Comparison of ENCODE assay signal across 8 cellular contexts in genomic region chr9:98575379-98576346, GRCh38.
A peak's percentile ranks its signal among the peaks of the same experiment; 100 is the strongest.
DNase-seq lines count a peak whose midpoint lies in the region; ATAC-seq and TF ChIP-seq lines count a peak whose summit lies in the region.

No MANE protein-coding gene starts in this region.

- POLR2A ChIA-PET in GM10248 (lab: Yijun Ruan, JAX): no interaction called here
- POLR2A ChIA-PET in activated CD8-positive, alpha-beta T cell treated with anti-CD3 and anti-CD28 coated beads for 36 hours (lab: Charles Lee): no interaction called here
- POLR2A ChIA-PET in CD4-positive, alpha-beta memory T cell (lab: Charles Lee; ENCODE audit: partially characterized antibody): no interaction called here

- H3K4me3 Mint-ChIP-seq in activated CD8-positive, alpha-beta T cell treated with anti-CD3 and anti-CD28 coated beads for 36 hours: peak overlapping the region; percentile 20
- H3K4me3 Mint-ChIP-seq in neural progenitor cell: no peak overlapping the region
- peak overlapping the region in 2 of 8 donors; percentile 35 for H3K4me3 Mint-ChIP-seq in CD4-positive, alpha-beta memory T cell

- peak overlapping the region; percentile 51 for H3K27ac Mint-ChIP-seq in activated CD8-positive, alpha-beta T cell treated with anti-CD3 and anti-CD28 coated beads for 36 hours
- peak overlapping the region; percentile 8 for H3K27ac Mint-ChIP-seq in neural progenitor cell
- peak overlapping the region in 2 of 7 donors; percentile 37 to 54 for H3K27ac Mint-ChIP-seq in CD4-positive, alpha-beta memory T cell

- H3K4me2 ChIP-seq in neural progenitor cell: no peak overlapping the region

- intact Hi-C loops in activated CD8-positive, alpha-beta T cell treated with anti-CD3 and anti-CD28 coated beads for 36 hours (cut with micrococcal nuclease): no loop called here
- intact Hi-C loops in thyroid gland (cut with DNase I): no loop called here
- intact Hi-C loops in sciatic nerve (cut with DNase I): no loop called here
- intact Hi-C loops in CD4-positive, alpha-beta memory T cell (cut with micrococcal nuclease): no loop called here

- H3K27ac ChIP-seq in neural progenitor cell: no peak overlapping the region
- no peak overlapping the region for H3K27ac ChIP-seq in thyroid gland
- no peak overlapping the region for H3K27ac ChIP-seq in CD4-positive, alpha-beta memory T cell (ENCODE audit: low read depth, low read length)

- CTCF ChIA-PET in GM10248 (lab: Yijun Ruan, JAX): interaction anchor here (0.8 to 4.2 kb wide), 6 partner anchors 8 to 200 kb away, joined by 3 to 12 read pairs (median 4); no protein-coding TSS in a partner anchor
- CTCF ChIA-PET in activated CD8-positive, alpha-beta T cell treated with anti-CD3 and anti-CD28 coated beads for 36 hours (lab: Charles Lee): interaction anchor here (1.3 to 1.4 kb wide), 2 partner anchors 9 to 131 kb away, joined by 3 read pairs; no protein-coding TSS in a partner anchor
- CTCF ChIA-PET in CD4-positive, alpha-beta memory T cell (lab: Charles Lee; ENCODE audit: partially characterized antibody): no interaction called here

- H2AFZ ChIP-seq in neural progenitor cell (replicated peaks): no peak overlapping the region

- H3K79me2 ChIP-seq in neural progenitor cell (ENCODE audit: low read depth): no peaks in the 10 kb centered on the region

- no peaks in the 10 kb centered on the region for H3K9me3 Mint-ChIP-seq in activated CD8-positive, alpha-beta T cell treated with anti-CD3 and anti-CD28 coated beads for 36 hours
- H3K9me3 Mint-ChIP-seq in neural progenitor cell: no peaks in the 10 kb centered on the region
- no peaks in the 10 kb centered on the region for H3K9me3 Mint-ChIP-seq in CD4-positive, alpha-beta memory T cell

- TF ChIP-seq POLR2A in thyroid gland (IDR thresholded peaks at IDR 0.05): no peak

- peaks cover 31% of the 10 kb centered on the region for H3K27me3 Mint-ChIP-seq in activated CD8-positive, alpha-beta T cell treated with anti-CD3 and anti-CD28 coated beads for 36 hours
- H3K27me3 Mint-ChIP-seq in neural progenitor cell (ENCODE audit: insufficient read depth, low read depth): peaks cover 9% of the 10 kb centered on the region
- peaks cover 12 to 17% of the 10 kb centered on the region in 2 donors for H3K27me3 Mint-ChIP-seq in CD4-positive, alpha-beta memory T cell

- no peaks in the 10 kb centered on the region for H3K27me3 ChIP-seq in neural progenitor cell
- no peaks in the 10 kb centered on the region for H3K27me3 ChIP-seq in thyroid gland
- H3K27me3 ChIP-seq in CD4-positive, alpha-beta memory T cell (ENCODE audit: insufficient read depth, low read length): no peaks in the 10 kb centered on the region

- H3K4me1 Mint-ChIP-seq in activated CD8-positive, alpha-beta T cell treated with anti-CD3 and anti-CD28 coated beads for 36 hours (ENCODE audit: low read depth): peaks cover 14% of the 10 kb centered on the region
- H3K4me1 Mint-ChIP-seq in neural progenitor cell: peaks cover 4% of the 10 kb centered on the region
- H3K4me1 Mint-ChIP-seq in CD4-positive, alpha-beta memory T cell: peaks cover 13 to 17% (median 16%) of the 10 kb centered on the region in 4 donors

- H4K20me1 ChIP-seq in neural progenitor cell (ENCODE audit: low read depth): no peaks in the 10 kb centered on the region

- DNase-seq in GM10248 (ENCODE audit: extremely low spot score) (peak; percentile 73), neural progenitor cell (ENCODE audit: low spot score) (no peak), thyroid gland (no peak), sciatic nerve (ENCODE audit: low spot score) (no peak)
- DNase-seq in activated CD8-positive, alpha-beta T cell treated with anti-CD3 and anti-CD28 coated beads for 36 hours: peak; percentile 65
- DNase-seq in CD4-positive, alpha-beta memory T cell: no peak

- H3K4me1 ChIP-seq in neural progenitor cell (peaks cover 7% of the 10 kb centered on the region), thyroid gland (peaks cover 0 to 6% of the 10 kb centered on the region in 2 donors)
- peaks cover 10% of the 10 kb centered on the region for H3K4me1 ChIP-seq in CD4-positive, alpha-beta memory T cell (ENCODE audit: insufficient read depth, low read length)

- H3K4me3 ChIP-seq in neural progenitor cell (no peak overlapping the region), thyroid gland (replicated peaks in 1 of 3) (no peak overlapping the region)
- no peak overlapping the region for H3K4me3 ChIP-seq in CD4-positive, alpha-beta memory T cell (ENCODE audit: low read length in 2 of 2)

- WGBS in thyroid gland, 2 donors: 71 to 86% methylated on average over 13 of the region's 13 CpGs

- H3K36me3 ChIP-seq in neural progenitor cell (no peaks in the 10 kb centered on the region), thyroid gland (no peaks in the 10 kb centered on the region)
- H3K36me3 ChIP-seq in CD4-positive, alpha-beta memory T cell (ENCODE audit: insufficient read depth, low read length): no peaks in the 10 kb centered on the region

- ATAC-seq in GM21367 (IDR thresholded peaks at IDR 0.05; ENCODE audit: unreplicated experiment) (peak; percentile 83), HG03469 (IDR thresholded peaks at IDR 0.05; ENCODE audit: unreplicated experiment) (peak; percentile 78), sciatic nerve (no peak)
- ATAC-seq in activated CD8-positive, alpha-beta T cell treated with anti-CD3 and anti-CD28 coated beads for 36 hours: peak; percentile 69

- H3F3A ChIP-seq in neural progenitor cell (ENCODE audit: low read depth): no peaks in the 10 kb centered on the region

- no peaks in the 10 kb centered on the region for H3K36me3 Mint-ChIP-seq in activated CD8-positive, alpha-beta T cell treated with anti-CD3 and anti-CD28 coated beads for 36 hours (ENCODE audit: low read depth)
- no peaks in the 10 kb centered on the region for H3K36me3 Mint-ChIP-seq in neural progenitor cell
- no peaks in the 10 kb centered on the region for H3K36me3 Mint-ChIP-seq in CD4-positive, alpha-beta memory T cell

- no peaks in the 10 kb centered on the region for H3K9me3 ChIP-seq in neural progenitor cell (ENCODE audit: low read depth)
- H3K9me3 ChIP-seq in thyroid gland: no peaks in the 10 kb centered on the region
- no peaks in the 10 kb centered on the region for H3K9me3 ChIP-seq in CD4-positive, alpha-beta memory T cell (ENCODE audit: control insufficient read depth in 1 of 2, low read length in 2 of 2)

- TF ChIP-seq CTCF in GM10248 (IDR thresholded peaks at IDR 0.05; ENCODE audit: control extremely low read depth, extremely low read depth, low read depth, missing control alignments) (no peak), neural progenitor cell (IDR thresholded peaks at IDR 0.05) (no peak), thyroid gland (IDR thresholded peaks at IDR 0.05) (no peak)
- no peak for TF ChIP-seq CTCF in activated CD8-positive, alpha-beta T cell treated with anti-CD3 and anti-CD28 coated beads for 36 hours (IDR thresholded peaks at IDR 0.05)

- no peak overlapping the region for H3K9ac ChIP-seq in neural progenitor cell

Comparison
In these comparisons a context has a peak if more than half of its experiments do, and no peak if none do; other contexts are left out.
1. DNase-seq: peak in GM10248 (single experiment) and activated CD8-positive, alpha-beta T cell treated with anti-CD3 and anti-CD28 coated beads for 36 hours (single experiment); none in neural progenitor cell (single experiment), thyroid gland (0 of 2), sciatic nerve (single experiment) and CD4-positive, alpha-beta memory T cell (0 of 5).